ENCODE assay signal across 1 cellular context in the genomic region with DNA sequence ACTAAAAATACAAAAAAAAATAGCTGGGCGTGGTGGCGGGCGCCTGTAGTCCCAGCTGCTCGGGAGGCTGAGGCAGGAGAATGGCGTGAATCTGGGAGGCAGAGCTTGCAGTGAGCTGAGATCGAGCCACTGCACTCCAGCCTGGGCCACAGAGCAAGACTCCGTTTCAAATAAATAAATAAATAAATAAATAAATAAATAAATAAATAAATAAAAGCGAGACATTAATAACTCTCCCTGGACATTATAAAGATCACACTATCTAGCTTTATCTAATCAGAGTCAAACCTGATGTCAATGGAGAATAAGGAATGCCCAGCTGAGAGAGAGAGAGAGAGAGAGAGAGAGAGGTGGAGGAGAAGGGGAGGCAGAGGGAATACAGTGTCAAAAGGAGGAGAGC.
TF ChIP-seq lines count a peak whose summit lies in the region.

No MANE protein-coding gene starts in this region.

TF ChIP-seq in HEK293, 187 proteins besides CTCF, POLR2A, EP300 and RAD21 (continued from another document):
- TF ChIP-seq, protein P1, sequence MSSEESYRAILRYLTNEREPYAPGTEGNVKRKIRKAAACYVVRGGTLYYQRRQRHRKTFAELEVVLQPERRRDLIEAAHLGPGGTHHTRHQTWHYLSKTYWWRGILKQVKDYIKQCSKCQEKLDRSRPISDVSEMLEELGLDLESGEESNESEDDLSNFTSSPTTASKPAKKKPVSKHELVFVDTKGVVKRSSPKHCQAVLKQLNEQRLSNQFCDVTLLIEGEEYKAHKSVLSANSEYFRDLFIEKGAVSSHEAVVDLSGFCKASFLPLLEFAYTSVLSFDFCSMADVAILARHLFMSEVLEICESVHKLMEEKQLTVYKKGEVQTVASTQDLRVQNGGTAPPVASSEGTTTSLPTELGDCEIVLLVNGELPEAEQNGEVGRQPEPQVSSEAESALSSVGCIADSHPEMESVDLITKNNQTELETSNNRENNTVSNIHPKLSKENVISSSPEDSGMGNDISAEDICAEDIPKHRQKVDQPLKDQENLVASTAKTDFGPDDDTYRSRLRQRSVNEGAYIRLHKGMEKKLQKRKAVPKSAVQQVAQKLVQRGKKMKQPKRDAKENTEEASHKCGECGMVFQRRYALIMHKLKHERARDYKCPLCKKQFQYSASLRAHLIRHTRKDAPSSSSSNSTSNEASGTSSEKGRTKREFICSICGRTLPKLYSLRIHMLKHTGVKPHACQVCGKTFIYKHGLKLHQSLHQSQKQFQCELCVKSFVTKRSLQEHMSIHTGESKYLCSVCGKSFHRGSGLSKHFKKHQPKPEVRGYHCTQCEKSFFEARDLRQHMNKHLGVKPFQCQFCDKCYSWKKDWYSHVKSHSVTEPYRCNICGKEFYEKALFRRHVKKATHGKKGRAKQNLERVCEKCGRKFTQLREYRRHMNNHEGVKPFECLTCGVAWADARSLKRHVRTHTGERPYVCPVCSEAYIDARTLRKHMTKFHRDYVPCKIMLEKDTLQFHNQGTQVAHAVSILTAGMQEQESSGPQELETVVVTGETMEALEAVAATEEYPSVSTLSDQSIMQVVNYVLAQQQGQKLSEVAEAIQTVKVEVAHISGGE (tag by site-specific recombination; conservative IDR thresholded peaks at IDR 0.05; ENCODE audit: low read depth): peak; percentile 63
- TF ChIP-seq, protein P2, sequence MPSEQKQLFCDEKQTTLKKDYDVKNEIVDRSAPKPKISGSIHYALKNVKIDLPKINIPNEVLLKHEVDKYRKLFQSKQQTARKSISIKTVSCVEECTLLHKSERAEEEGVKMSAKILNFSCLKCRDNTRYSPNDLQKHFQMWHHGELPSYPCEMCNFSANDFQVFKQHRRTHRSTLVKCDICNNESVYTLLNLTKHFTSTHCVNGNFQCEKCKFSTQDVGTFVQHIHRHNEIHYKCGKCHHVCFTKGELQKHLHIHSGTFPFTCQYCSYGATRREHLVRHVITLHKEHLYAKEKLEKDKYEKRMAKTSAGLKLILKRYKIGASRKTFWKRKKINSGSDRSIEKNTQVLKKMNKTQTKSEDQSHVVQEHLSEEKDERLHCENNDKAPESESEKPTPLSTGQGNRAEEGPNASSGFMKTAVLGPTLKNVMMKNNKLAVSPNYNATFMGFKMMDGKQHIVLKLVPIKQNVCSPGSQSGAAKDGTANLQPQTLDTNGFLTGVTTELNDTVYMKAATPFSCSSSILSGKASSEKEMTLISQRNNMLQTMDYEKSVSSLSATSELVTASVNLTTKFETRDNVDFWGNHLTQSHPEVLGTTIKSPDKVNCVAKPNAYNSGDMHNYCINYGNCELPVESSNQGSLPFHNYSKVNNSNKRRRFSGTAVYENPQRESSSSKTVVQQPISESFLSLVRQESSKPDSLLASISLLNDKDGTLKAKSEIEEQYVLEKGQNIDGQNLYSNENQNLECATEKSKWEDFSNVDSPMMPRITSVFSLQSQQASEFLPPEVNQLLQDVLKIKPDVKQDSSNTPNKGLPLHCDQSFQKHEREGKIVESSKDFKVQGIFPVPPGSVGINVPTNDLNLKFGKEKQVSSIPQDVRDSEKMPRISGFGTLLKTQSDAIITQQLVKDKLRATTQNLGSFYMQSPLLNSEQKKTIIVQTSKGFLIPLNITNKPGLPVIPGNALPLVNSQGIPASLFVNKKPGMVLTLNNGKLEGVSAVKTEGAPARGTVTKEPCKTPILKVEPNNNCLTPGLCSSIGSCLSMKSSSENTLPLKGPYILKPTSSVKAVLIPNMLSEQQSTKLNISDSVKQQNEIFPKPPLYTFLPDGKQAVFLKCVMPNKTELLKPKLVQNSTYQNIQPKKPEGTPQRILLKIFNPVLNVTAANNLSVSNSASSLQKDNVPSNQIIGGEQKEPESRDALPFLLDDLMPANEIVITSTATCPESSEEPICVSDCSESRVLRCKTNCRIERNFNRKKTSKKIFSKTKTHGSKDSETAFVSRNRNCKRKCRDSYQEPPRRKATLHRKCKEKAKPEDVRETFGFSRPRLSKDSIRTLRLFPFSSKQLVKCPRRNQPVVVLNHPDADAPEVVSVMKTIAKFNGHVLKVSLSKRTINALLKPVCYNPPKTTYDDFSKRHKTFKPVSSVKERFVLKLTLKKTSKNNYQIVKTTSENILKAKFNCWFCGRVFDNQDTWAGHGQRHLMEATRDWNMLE (tag by site-specific recombination; conservative IDR thresholded peaks at IDR 0.05; ENCODE audit: low read depth): peak; percentile 55
- TF ChIP-seq ZNF510 (tag by site-specific recombination; IDR thresholded peaks at IDR 0.05; ENCODE audit: insufficient replicate concordance): peak; percentile 26
- TF ChIP-seq ZNF555 (tag by site-specific recombination; conservative IDR thresholded peaks at IDR 0.05): peak; percentile 47
- TF ChIP-seq ZNF623 (tag by site-specific recombination; IDR thresholded peaks at IDR 0.05): peak; percentile 38; the same call in 1 of the 2 replicates
- TF ChIP-seq ZNF394 (tag by site-specific recombination; IDR thresholded peaks at IDR 0.05; ENCODE audit: borderline replicate concordance): peak; percentile 61; the same call in 1 of the 2 replicates
- TF ChIP-seq ZNF426 (tag by site-specific recombination; IDR thresholded peaks at IDR 0.05): peak; percentile 51
